8 cellular contexts compared by ENCODE assay signal in the genomic region with DNA sequence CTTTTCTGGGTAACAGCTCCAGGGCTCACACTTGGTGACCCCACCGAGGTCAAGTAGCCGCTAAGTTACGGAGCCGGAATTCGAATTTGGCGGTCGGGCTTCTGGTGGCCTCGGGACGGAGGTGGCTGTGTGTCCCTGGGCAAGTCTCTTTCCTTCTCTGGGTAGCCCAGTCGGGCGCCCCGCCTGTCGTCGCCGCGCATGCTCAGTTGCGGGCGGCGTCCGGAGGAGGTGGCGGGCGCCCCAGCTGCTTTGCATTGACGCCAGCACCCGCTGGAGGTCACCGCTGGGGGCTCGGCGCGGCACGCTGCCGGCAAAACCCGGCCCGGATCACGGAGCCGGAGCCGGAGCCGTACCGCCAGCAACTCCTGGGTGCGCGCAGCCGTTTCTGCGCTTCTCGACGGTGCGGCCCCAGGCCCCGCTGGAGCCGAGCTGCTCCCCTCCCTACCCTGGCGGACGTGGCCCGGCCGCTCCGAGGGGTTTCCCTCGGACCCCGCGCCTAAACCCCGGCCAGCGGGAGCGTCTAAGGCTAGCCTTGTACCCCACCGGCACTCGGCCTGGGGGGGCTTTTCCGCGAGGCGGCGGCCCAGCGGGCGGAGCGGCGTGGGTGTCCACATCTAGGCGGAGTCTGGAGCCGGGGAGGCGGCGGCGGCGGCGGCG. TPM values are rescaled to one million over a fixed set of nuclear protein-coding genes. Genes with fewer than 3 reads are reported as not detected.
A peak's percentile ranks its signal among the peaks of the same experiment; 100 is the strongest.
DNase-seq lines count a peak whose midpoint lies in the region; ATAC-seq lines count a peak whose summit lies in the region.

No MANE protein-coding gene starts in this region.

- ATAC-seq in GM19372 (IDR thresholded peaks at IDR 0.05; ENCODE audit: low read depth, unreplicated experiment) (peak; percentile 65), HG03521 (IDR thresholded peaks at IDR 0.05; ENCODE audit: unreplicated experiment) (peak; percentile 65)

- DNase-seq in CD1c-positive myeloid dendritic cell (ENCODE audit: extremely low spot score) (peak; percentile 99), NCI-H748 treated with DMSO at 0.1 percent for 48 hours (lab: John Stamatoyannopoulos, UW) (peak; percentile 52), ecto neural progenitor cell (ENCODE audit: low spot score) (peak; percentile 95), lung microvascular endothelial cell (ENCODE audit: low read depth in 2 of 2) (peak; percentile 98)
- peak; percentile 93 to 94 for DNase-seq in activated CD4-positive, alpha-beta T cell treated with anti-CD3 and anti-CD28 coated beads, Interleukin-2, amount 50 U/mL, for 48 hours
- DNase-seq in stimulated activated CD4-positive, alpha-beta T cell treated with anti-CD3 and anti-CD28 coated beads, TNF-alpha, amount 100 ng/mL, for 4 hours (ENCODE audit: low read depth in 3 of 3): peak; percentile 90 to 93 (median 93)

RNA-seq across cellular contexts. Expression of a gene that starts 0.5 kb away (rescaled TPM):
- 48.8 and 77.0 TPM in 2 replicates for total RNA-seq in lung microvascular endothelial cell

Comparison
In these comparisons a context has a peak if more than half of its experiments do, and no peak if none do; other contexts are left out.
1. Peak in every context shown above with its lines: DNase-seq and ATAC-seq.